ENCODE assay signal across 1 cellular context in genomic region chr17:59341922-59342321, GRCh38.
A peak's percentile ranks its signal among the peaks of the same experiment; 100 is the strongest.
TF ChIP-seq lines count a peak whose summit lies in the region.

No MANE protein-coding gene starts in this region.

TF ChIP-seq in HepG2, 621 proteins besides CTCF, POLR2A, EP300 and RAD21:
- TF ChIP-seq HNF4A (CRISPR knock-in tag; IDR thresholded peaks at IDR 0.05) (no peak), LCORL (IDR thresholded peaks at IDR 0.05) (no peak), LCORL (CRISPR knock-in tag; IDR thresholded peaks at IDR 0.05) (0 out of 2 replicates have a peak, but pooled peaks have one; percentile 43)
TF ChIP-seq in HepG2: peak in this region for 1.
